Comparison of ENCODE assay signal across 8 cellular contexts in genomic region chr19:1650627-1651009, GRCh38. TPM values are rescaled to one million over a fixed set of nuclear protein-coding genes. Genes with fewer than 3 reads are reported as not detected.
DNase-seq lines count a peak whose midpoint lies in the region; ATAC-seq and TF ChIP-seq lines count a peak whose summit lies in the region.

No MANE protein-coding gene starts in this region.

- H3K9me3 Mint-ChIP-seq in activated naive CD8-positive, alpha-beta T cell treated with anti-CD3 and anti-CD28 coated beads, Interleukin-2, amount 50 U/mL, for 24 hours: no peaks in the 10 kb centered on the region

- H3K27me3 ChIP-seq in left lung: peaks cover 0 to 13% of the 10 kb centered on the region in 2 donors

- intact Hi-C loops in left lung (cut with DNase I): no loop called here

- peaks cover 0 to 23% of the 10 kb centered on the region in 2 donors for H3K36me3 ChIP-seq in left lung

- DNase-seq in AG04449 (ENCODE audit: low read depth, low spot score) (no peak), HFF-Myc (ENCODE audit: extremely low read depth, low read depth) (no peak), left lung (peak in 1 of 2 donors; percentile 23), GDM1 (lab: John Stamatoyannopoulos, UW) (no peak)
- peak; percentile 27 for DNase-seq in activated naive CD8-positive, alpha-beta T cell treated with anti-CD3 and anti-CD28 coated beads, Interleukin-2, amount 50 U/mL, for 24 hours

- ATAC-seq in activated naive CD8-positive, alpha-beta T cell treated with anti-CD3 and anti-CD28 coated beads, Interleukin-2, amount 50 U/mL, for 24 hours: no peak
- ATAC-seq in left lung (no peak), HG03159 (IDR thresholded peaks at IDR 0.05; ENCODE audit: unreplicated experiment) (no peak), HG03460 (IDR thresholded peaks at IDR 0.05; ENCODE audit: unreplicated experiment) (no peak), GM21381 (IDR thresholded peaks at IDR 0.05; ENCODE audit: unreplicated experiment) (no peak)

- no peak overlapping the region for H3K27ac ChIP-seq in left lung

- POLR2A ChIA-PET in AG04449 (lab: Yijun Ruan, JAX): no interaction called here

- no peaks in the 10 kb centered on the region for H3K9me3 ChIP-seq in left lung

- peak overlapping the region; percentile 92 for H3K4me3 Mint-ChIP-seq in activated naive CD8-positive, alpha-beta T cell treated with anti-CD3 and anti-CD28 coated beads, Interleukin-2, amount 50 U/mL, for 24 hours

- CTCF ChIA-PET in AG04449 (lab: Yijun Ruan, JAX): interaction anchor here (1.0 to 1.9 kb wide), 6 partner anchors 13 to 105 kb away, joined by 3 to 4 read pairs (median 4); no protein-coding TSS in a partner anchor

- TF ChIP-seq CTCF in AG04449 (IDR thresholded peaks at IDR 0.05; ENCODE audit: insufficient read depth, low read length, missing control alignments) (no peak), HFF-Myc (IDR thresholded peaks at IDR 0.05; ENCODE audit: low read depth, low read length, missing control alignments) (no peak), left lung (IDR thresholded peaks at IDR 0.05) (no peak)

- peak overlapping the region; percentile 71 for H3K4me3 ChIP-seq in AG04449 (ENCODE audit: low read depth, low read length)
- peak overlapping the region; percentile 82 for H3K4me3 ChIP-seq in HFF-Myc (replicated peaks; ENCODE audit: low read depth, low read length)
- H3K4me3 ChIP-seq in left lung: peak overlapping the region; percentile 62 to 84

- no peaks in the 10 kb centered on the region for H3K27me3 Mint-ChIP-seq in activated naive CD8-positive, alpha-beta T cell treated with anti-CD3 and anti-CD28 coated beads, Interleukin-2, amount 50 U/mL, for 24 hours

- peaks cover 2% of the 10 kb centered on the region for H3K36me3 Mint-ChIP-seq in activated naive CD8-positive, alpha-beta T cell treated with anti-CD3 and anti-CD28 coated beads, Interleukin-2, amount 50 U/mL, for 24 hours (ENCODE audit: low read depth)

- peaks cover 37% of the 10 kb centered on the region for H3K4me1 Mint-ChIP-seq in activated naive CD8-positive, alpha-beta T cell treated with anti-CD3 and anti-CD28 coated beads, Interleukin-2, amount 50 U/mL, for 24 hours

- H3K4me1 ChIP-seq in left lung: peaks cover 4 to 30% of the 10 kb centered on the region in 2 donors

- H3K27ac Mint-ChIP-seq in activated naive CD8-positive, alpha-beta T cell treated with anti-CD3 and anti-CD28 coated beads, Interleukin-2, amount 50 U/mL, for 24 hours: peak overlapping the region; percentile 94

RNA-seq across cellular contexts. Expression of gene TCF3, which starts 1.8 kb away (rescaled TPM):
- 10 to 100 TPM; 57.9 to 67.1 TPM for total RNA-seq in left lung

RNA-seq across cellular contexts. Expression of gene UQCR11, which starts 45.4 kb away (rescaled TPM):
- 100 to 1,000 TPM; 200 to 232 TPM for total RNA-seq in left lung

RNA-seq across cellular contexts. Expression of gene MBD3, which starts 58.0 kb away (rescaled TPM):
- total RNA-seq in left lung: 10 to 100 TPM; 64.7 to 91.9 TPM
